Comparison of ENCODE assay signal across 1 cellular context in the genomic region with DNA sequence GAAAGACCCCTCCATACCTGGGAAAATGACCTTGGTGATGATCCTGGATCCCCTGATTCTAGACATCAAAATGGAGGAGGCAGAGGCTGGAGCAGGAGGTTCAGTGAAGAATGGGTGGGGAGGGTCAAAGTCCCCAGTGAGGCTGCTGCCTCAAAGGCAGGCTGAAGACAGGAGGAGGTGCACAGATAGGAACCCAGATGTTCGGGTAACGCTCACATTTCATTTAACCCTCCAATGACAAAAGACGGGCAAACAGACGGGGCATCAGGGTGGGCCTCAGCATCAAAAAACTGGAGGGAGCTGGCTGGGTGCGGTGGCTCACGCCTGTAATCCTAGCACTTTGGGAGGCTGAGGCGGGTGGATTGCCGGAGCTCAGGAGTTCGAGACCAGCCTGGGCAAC.
TF ChIP-seq lines count a peak whose summit lies in the region.

A gene with protein sequence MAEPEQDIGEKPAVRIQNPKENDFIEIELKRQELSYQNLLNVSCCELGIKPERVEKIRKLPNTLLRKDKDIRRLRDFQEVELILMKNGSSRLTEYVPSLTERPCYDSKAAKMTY (minus strand): TSS at position 73 of the 400 bp plus-strand sequence. CDS start 605 bp downstream, outside the sequence.

TF ChIP-seq in H1, 55 proteins besides CTCF, POLR2A, EP300 and RAD21:
- TF ChIP-seq CREB1 (IDR thresholded peaks at IDR 0.05) (no peak), RNF2 (IDR thresholded peaks at IDR 0.05; ENCODE audit: borderline replicate concordance, low read depth, low read length, missing control alignments, poor library complexity, severe bottlenecking) (no peak), TAF1 (IDR thresholded peaks at IDR 0.05; ENCODE audit: low read depth, low read length) (no peak)
